17 cellular contexts compared by ENCODE assay signal in the genomic region with DNA sequence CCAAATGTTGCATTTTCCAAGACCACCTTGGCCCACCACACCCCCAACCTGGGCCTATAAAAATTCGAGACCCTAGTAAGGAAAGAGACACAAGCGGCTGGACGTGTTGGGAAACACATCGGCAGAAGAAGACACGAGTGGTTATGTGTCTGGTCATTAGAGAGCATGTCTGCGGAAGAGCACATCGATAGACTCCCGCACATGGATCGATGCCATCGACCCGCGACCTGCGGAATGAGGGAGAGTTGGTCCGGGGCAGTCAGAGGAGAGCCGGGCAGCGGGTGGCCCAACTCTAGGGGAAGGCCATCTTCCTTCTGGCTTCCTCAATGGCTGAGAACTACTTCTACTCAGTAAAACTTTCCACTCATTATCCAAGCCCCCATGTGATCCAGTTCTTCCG.
DNase-seq lines count a peak whose midpoint lies in the region; ATAC-seq, FAIRE-seq and TF ChIP-seq lines count a peak whose summit lies in the region.
"Had no signal": no experiment of that assay in that cellular context is flagged by ENCODE, and none has a peak within 500 bp of the region (broad histone marks: within the 10 kb centered on the region; RNA-seq: fewer than 3 reads in every experiment).

No MANE protein-coding gene starts in this region.

- H3K27ac ChIP-seq in Panc1 (ENCODE audit: low read length): peak overlapping the region; percentile 100
- no peak overlapping the region for H3K27ac ChIP-seq in mesenchymal stem cell (ENCODE audit: low read length, poor library complexity, severe bottlenecking)
- H3K27ac ChIP-seq: C4-2B, HL-60 had no signal

- H3K27ac Mint-ChIP-seq in Calu3 (ENCODE audit: unreplicated experiment): peak overlapping the region; percentile 45
- no peak overlapping the region for H3K27ac Mint-ChIP-seq in CD14-positive monocyte
- H3K27ac Mint-ChIP-seq: CD8-positive, alpha-beta T cell had no signal

- H3K79me1 ChIP-seq in mesenchymal stem cell (replicated peaks; ENCODE audit: low read length, poor library complexity, severe bottlenecking): peaks cover 2% of the 10 kb centered on the region

- intact Hi-C loops in Calu3 (cut with micrococcal nuclease; ENCODE audit: unreplicated experiment): no loop called here
- intact Hi-C loops in Panc1 (cut with micrococcal nuclease; ENCODE audit: unreplicated experiment): loop anchor here (5.0 kb wide), 1 partner anchor 217 kb away; the partner anchor contains the start of gene TGIF1
- intact Hi-C loops in CD14-positive monocyte (cut with micrococcal nuclease): loop anchor here in 1 of 2 donors (5.0 kb wide), 1 partner anchor 392 kb away; no protein-coding TSS in a partner anchor

- H3K4ac ChIP-seq in mesenchymal stem cell (ENCODE audit: low read depth in 1 of 2, low read length in 2 of 2): no peak overlapping the region

- no peak overlapping the region for H3K4me3 ChIP-seq in Panc1 (ENCODE audit: low read depth in 2 of 2, low read length in 2 of 2)
- H3K4me3 ChIP-seq in mesenchymal stem cell (ENCODE audit: insufficient read depth in 1 of 2, low read depth in 1 of 2, low read length in 2 of 2): no peak overlapping the region
- H3K4me3 ChIP-seq: HAP-1 had no signal

- H2BK12ac ChIP-seq in mesenchymal stem cell (ENCODE audit: low read length in 2 of 2): no peak overlapping the region

- no peaks in the 10 kb centered on the region for H3K27me3 Mint-ChIP-seq in Calu3 (ENCODE audit: unreplicated experiment)
- peaks cover 0 to 3% (median 0%) of the 10 kb centered on the region in 3 donors for H3K27me3 Mint-ChIP-seq in CD14-positive monocyte (ENCODE audit: low read depth in 3 of 3)

- 99% methylated on average over 17 of the region's 17 CpGs for WGBS in mesenchymal stem cell

- in situ Hi-C loops in Panc1 (cut with HindIII; ENCODE audit: low pct_unique_long_range_greater_than_20kb, low sequenced_read_pairs): no loop called here

- no peaks in the 10 kb centered on the region for H3K36me3 ChIP-seq in Panc1 (ENCODE audit: control insufficient read depth, insufficient read depth, low read length)
- peaks cover 0 to 4% of the 10 kb centered on the region in 2 experiments for H3K36me3 ChIP-seq in mesenchymal stem cell (ENCODE audit: control insufficient read depth in 1 of 2, insufficient read depth in 2 of 2, low read depth in 1 of 2, low read length in 2 of 2)
- H3K36me3 ChIP-seq: HAP-1 had no signal

- H3K9me3 Mint-ChIP-seq in Calu3 (ENCODE audit: low read depth, unreplicated experiment) (peaks cover 2% of the 10 kb centered on the region), CD14-positive monocyte (peaks cover 0 to 1% (median 0%) of the 10 kb centered on the region in 7 donors)
- H3K9me3 Mint-ChIP-seq: CD8-positive, alpha-beta T cell had no signal

- H2AK5ac ChIP-seq in mesenchymal stem cell (ENCODE audit: low read length, severe bottlenecking): peak overlapping the region; percentile 0

- no peak overlapping the region for H2BK5ac ChIP-seq in mesenchymal stem cell (ENCODE audit: low read depth, low read length, poor library complexity, severe bottlenecking)

- no peak overlapping the region for H2AFZ ChIP-seq in mesenchymal stem cell (ENCODE audit: low read depth, low read length)

- no peak overlapping the region for H4K8ac ChIP-seq in mesenchymal stem cell (ENCODE audit: low read length)

- H3K23ac ChIP-seq in mesenchymal stem cell (ENCODE audit: low read length in 2 of 2): no peak overlapping the region

- H3K9me3 ChIP-seq in Panc1 (ENCODE audit: control insufficient read depth, insufficient read depth, low read depth, low read length) (no peaks in the 10 kb centered on the region; the same call in 1 of the 2 replicates), mesenchymal stem cell (ENCODE audit: control insufficient read depth, low read length) (no peaks in the 10 kb centered on the region)
- H3K9me3 ChIP-seq: HAP-1 had no signal

- H3K14ac ChIP-seq in mesenchymal stem cell (ENCODE audit: low read length in 2 of 2): no peak overlapping the region

- no peak overlapping the region for H3K9ac ChIP-seq in mesenchymal stem cell (ENCODE audit: low read length)

- H2BK120ac ChIP-seq in mesenchymal stem cell (ENCODE audit: low read depth, low read length): no peak overlapping the region

- no peak overlapping the region for H3K4me3 Mint-ChIP-seq in Calu3 (ENCODE audit: low read depth, unreplicated experiment)
- H3K4me3 Mint-ChIP-seq in CD14-positive monocyte: no peak overlapping the region
- H3K4me3 Mint-ChIP-seq: CD8-positive, alpha-beta T cell had no signal

- BruUV-seq in Calu3 (replicated peaks; lab: Mats Ljungman, UMichigan) (no TSS peak), Panc1 (replicated peaks; lab: Mats Ljungman, UMichigan) (no TSS peak)

- FAIRE-seq in urothelium cell line (lab: Jason Lieb, UNC) (peak; percentile 73), GM19239 (lab: Jason Lieb, UNC) (no peak)
- FAIRE-seq: D721Med, G401.6, GM12891 had no signal

- TF ChIP-seq CTCF in Calu3 (IDR thresholded peaks at IDR 0.05; ENCODE audit: unreplicated experiment) (no peak), Panc1 (IDR thresholded peaks at IDR 0.05) (no peak), CD14-positive monocyte (IDR thresholded peaks at IDR 0.05) (no peak)

- DNase-seq in Calu3 (no peak), Panc1 (ENCODE audit: low read depth, low spot score) (no peak), mesenchymal stem cell (no peak), urothelium cell line (ENCODE audit: low spot score) (no peak), GM19239 (ENCODE audit: insufficient read length, low spot score) (no peak), NCI-H69 (lab: John Stamatoyannopoulos, UW) (no peak), CD14-positive monocyte (ENCODE audit: low spot score) (no peak)
- DNase-seq: AML-193; CD8-positive, alpha-beta T cell; Kasumi-1; KG1 had no signal

- no peak overlapping the region for H3K4me2 ChIP-seq in mesenchymal stem cell (ENCODE audit: low read length, poor library complexity, severe bottlenecking)

- H3K4me1 Mint-ChIP-seq in Calu3 (ENCODE audit: low read depth, unreplicated experiment) (peaks cover 50% of the 10 kb centered on the region), CD14-positive monocyte (peaks cover 22% of the 10 kb centered on the region)

- H3K27me3 ChIP-seq in Panc1 (ENCODE audit: control insufficient read depth, insufficient read depth, low read length) (no peaks in the 10 kb centered on the region), mesenchymal stem cell (ENCODE audit: control insufficient read depth in 1 of 2, insufficient read depth in 1 of 2, low read length in 2 of 2) (no peaks in the 10 kb centered on the region)

- H3K4me1 ChIP-seq in Panc1 (ENCODE audit: control insufficient read depth, insufficient read depth, low read length) (peaks cover 64% of the 10 kb centered on the region), mesenchymal stem cell (ENCODE audit: control insufficient read depth, insufficient read depth, low read depth, low read length) (peaks cover 5% of the 10 kb centered on the region)

- H4K91ac ChIP-seq in mesenchymal stem cell (ENCODE audit: low read length): no peak overlapping the region

- POLR2A ChIA-PET in Panc1 (lab: Charles Lee): no interaction called here

- H3K18ac ChIP-seq in mesenchymal stem cell (ENCODE audit: low read depth in 1 of 2, low read length in 2 of 2): no peak overlapping the region

- ATAC-seq in Panc1: no peak
- ATAC-seq: CD8-positive, alpha-beta T cell had no signal

- H3K36me3 Mint-ChIP-seq in Calu3 (ENCODE audit: insufficient read depth, unreplicated experiment) (peaks cover 17% of the 10 kb centered on the region), CD14-positive monocyte (no peaks in the 10 kb centered on the region)
- H3K36me3 Mint-ChIP-seq: CD8-positive, alpha-beta T cell had no signal

- no peak overlapping the region for H2BK15ac ChIP-seq in mesenchymal stem cell (ENCODE audit: low read depth, poor library complexity, severe bottlenecking)

- CTCF ChIA-PET in Calu3 (lab: Charles Lee): no interaction called here
- CTCF ChIA-PET in Panc1 (lab: Charles Lee): no interaction called here
